16 cellular contexts compared by ENCODE assay signal in genomic region chr20:680638-681037, GRCh38. TPM values are rescaled to one million over a fixed set of nuclear protein-coding genes. Genes with fewer than 3 reads are reported as not detected.
DNase-seq lines count a peak whose midpoint lies in the region; ATAC-seq and TF ChIP-seq lines count a peak whose summit lies in the region.
"Had no signal": no experiment of that assay in that cellular context is flagged by ENCODE, and none has a peak within 500 bp of the region (broad histone marks: within the 10 kb centered on the region; RNA-seq: fewer than 3 reads in every experiment).

No MANE protein-coding gene starts in this region.

- H3K9ac ChIP-seq in BLaER1 (no peak overlapping the region), OCI-LY3 (ENCODE audit: low read length) (peak overlapping the region; percentile 23; the same call in 1 of the 2 replicates)
- H3K9ac ChIP-seq: KMS-11 had no signal

- H3K4me2 ChIP-seq in BLaER1 (peak overlapping the region; percentile 39), OCI-LY3 (ENCODE audit: low read length) (peak overlapping the region; percentile 19), osteoblast (ENCODE audit: insufficient read depth, low read length) (no peak overlapping the region)
- H3K4me2 ChIP-seq: KMS-11 had no signal

- no peaks in the 10 kb centered on the region for H3K9me3 ChIP-seq in BLaER1
- H3K9me3 ChIP-seq in OCI-LY3 (ENCODE audit: insufficient read depth, low read length): no peaks in the 10 kb centered on the region
- no peaks in the 10 kb centered on the region for H3K9me3 ChIP-seq in osteoblast (ENCODE audit: low read depth, low read length)

- H3K36me3 ChIP-seq in BLaER1: no peaks in the 10 kb centered on the region
- no peaks in the 10 kb centered on the region for H3K36me3 ChIP-seq in OCI-LY3 (replicated peaks; ENCODE audit: low read depth, low read length)
- no peaks in the 10 kb centered on the region for H3K36me3 ChIP-seq in osteoblast (ENCODE audit: insufficient read depth, low read length)

- no peaks in the 10 kb centered on the region; the same call in 1 of the 2 replicates for H3K79me2 ChIP-seq in OCI-LY3 (ENCODE audit: low read length)
- H3K79me2 ChIP-seq in osteoblast (ENCODE audit: insufficient read depth, low read length): no peaks in the 10 kb centered on the region

- ATAC-seq in HG02571 (IDR thresholded peaks at IDR 0.05; ENCODE audit: unreplicated experiment): no peak
- ATAC-seq: CD8-positive, alpha-beta T cell; HCT116 had no signal

- H3K27me3 ChIP-seq in BLaER1 (peaks cover 13% of the 10 kb centered on the region), OCI-LY3 (ENCODE audit: low read depth, low read length) (no peaks in the 10 kb centered on the region), osteoblast (ENCODE audit: insufficient read depth, low read length) (peaks cover 31% of the 10 kb centered on the region)

- H2AFZ ChIP-seq in OCI-LY3 (ENCODE audit: low read depth, low read length) (no peak overlapping the region), osteoblast (ENCODE audit: low read length) (no peak overlapping the region)

- H3K4me1 ChIP-seq in BLaER1 (peaks cover 45% of the 10 kb centered on the region), OCI-LY3 (ENCODE audit: low read length) (peaks cover 81% of the 10 kb centered on the region), osteoblast (ENCODE audit: insufficient read depth, low read length) (no peaks in the 10 kb centered on the region)

- DNase-seq in DMS53 treated with DMSO at 0.1 percent for 48 hours (lab: John Stamatoyannopoulos, UW; ENCODE audit: unreplicated experiment): peak; percentile 20
- DNase-seq in osteoblast (ENCODE audit: insufficient read length, low spot score, missing footprints): peak; percentile 42
- DNase-seq in NCI-H2227 (lab: John Stamatoyannopoulos, UW; ENCODE audit: unreplicated experiment): no peak
- DNase-seq in amniotic stem cell (lab: John Stamatoyannopoulos, UW): no peak
- DNase-seq: ACHN; AML-193; Calu3; CD8-positive, alpha-beta T cell; GOT3; H7; HFFc6 had no signal

- H3K27ac ChIP-seq in BLaER1: no peak overlapping the region
- no peak overlapping the region for H3K27ac ChIP-seq in OCI-LY3 (ENCODE audit: low read length)
- no peak overlapping the region for H3K27ac ChIP-seq in osteoblast (ENCODE audit: low read depth, low read length)
- H3K27ac ChIP-seq: KMS-11 had no signal

- no peak for TF ChIP-seq CTCF in OCI-LY3 (IDR thresholded peaks at IDR 0.05; ENCODE audit: low read depth, low read length)
- no peak for TF ChIP-seq CTCF in osteoblast (IDR thresholded peaks at IDR 0.05; ENCODE audit: extremely low read depth, low read depth, low read length)

- H3K4me3 ChIP-seq in BLaER1: no peak overlapping the region
- H3K4me3 ChIP-seq in OCI-LY3 (ENCODE audit: low read length): no peak overlapping the region
- no peak overlapping the region for H3K4me3 ChIP-seq in osteoblast (ENCODE audit: insufficient read depth, low read length)

- H4K20me1 ChIP-seq in BLaER1: peaks cover 6% of the 10 kb centered on the region; the same call in 1 of the 2 replicates
- H4K20me1 ChIP-seq in OCI-LY3 (ENCODE audit: insufficient read depth, low read length): no peaks in the 10 kb centered on the region
- peaks cover 3% of the 10 kb centered on the region for H4K20me1 ChIP-seq in osteoblast (ENCODE audit: insufficient read depth, low read length)

RNA-seq across cellular contexts. Expression of gene SCRT2, which starts 5.0 kb away (rescaled TPM):
- not detected in 2 replicates for total RNA-seq in osteoblast
- total RNA-seq: Calu3; CD8-positive, alpha-beta T cell; HFFc6 had no signal

RNA-seq across cellular contexts. Expression of gene SRXN1, which starts 27.6 kb away (rescaled TPM):
- total RNA-seq in osteoblast: 60.1 and 65.1 TPM in 2 replicates

Comparison
In these comparisons a context has a peak if more than half of its experiments do, and no peak if none do; other contexts are left out.
1. DNase-seq: peak in DMS53 treated with DMSO at 0.1 percent for 48 hours (single experiment) and osteoblast (single experiment); none in NCI-H2227 (single experiment) and amniotic stem cell (single experiment).